ENCODE assay signal across 8 cellular contexts in the genomic region with DNA sequence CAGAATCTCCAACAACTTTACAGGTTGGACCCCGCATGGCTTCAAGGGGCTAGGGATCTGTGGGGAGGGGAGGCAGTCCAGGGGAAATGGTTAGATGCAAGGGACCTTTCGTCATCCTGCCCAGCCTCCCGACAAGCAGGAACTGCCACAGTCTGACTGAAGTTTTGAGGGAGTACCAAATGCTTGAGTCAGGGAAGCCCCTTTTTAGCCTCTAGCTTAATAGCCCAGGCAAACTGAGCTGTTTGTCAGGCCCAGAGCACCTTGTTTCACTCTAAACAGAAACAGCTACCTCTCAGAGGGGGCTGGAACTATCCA. TPM values are rescaled to one million over a fixed set of nuclear protein-coding genes. Genes with fewer than 3 reads are reported as not detected.
DNase-seq lines count a peak whose midpoint lies in the region; ATAC-seq and TF ChIP-seq lines count a peak whose summit lies in the region.

No MANE protein-coding gene starts in this region.

- H3K4me3 Mint-ChIP-seq in neural progenitor cell: peak overlapping the region; percentile 94

- peak overlapping the region; percentile 90 for H3K4me2 ChIP-seq in neural progenitor cell

- H3K9ac ChIP-seq in neural progenitor cell: no peak overlapping the region

- H3K9me3 ChIP-seq in Peyer's patch (no peaks in the 10 kb centered on the region), neural progenitor cell (ENCODE audit: low read depth) (no peaks in the 10 kb centered on the region)
- H3K9me3 ChIP-seq in effector memory CD4-positive, alpha-beta T cell (ENCODE audit: control insufficient read depth, low read length): no peaks in the 10 kb centered on the region

- H3K9me3 Mint-ChIP-seq in neural progenitor cell: no peaks in the 10 kb centered on the region

- no peak for ATAC-seq in GM21390 (IDR thresholded peaks at IDR 0.05; ENCODE audit: unreplicated experiment)

- H3K27ac ChIP-seq in Peyer's patch (peak overlapping the region; percentile 80 to 99 (median 87)), neural progenitor cell (no peak overlapping the region)
- H3K27ac ChIP-seq in effector memory CD4-positive, alpha-beta T cell (ENCODE audit: insufficient read depth, low read length, poor library complexity, severe bottlenecking): peak overlapping the region; percentile 87

- peaks cover 4% of the 10 kb centered on the region for H3K36me3 Mint-ChIP-seq in neural progenitor cell

- H3K36me3 ChIP-seq in Peyer's patch (peaks cover 0 to 16% (median 0%) of the 10 kb centered on the region in 3 donors), neural progenitor cell (no peaks in the 10 kb centered on the region)
- peaks cover 8% of the 10 kb centered on the region for H3K36me3 ChIP-seq in effector memory CD4-positive, alpha-beta T cell (ENCODE audit: control insufficient read depth, insufficient read depth, low read length)

- peaks cover 18% of the 10 kb centered on the region for H3K4me1 Mint-ChIP-seq in neural progenitor cell

- peak; percentile 42 for DNase-seq in NK-92 treated with Interleukin-12 subunit alpha and Interleukin-12 subunit beta, amount 100 ng/mL, for 24 hours (lab: John Stamatoyannopoulos, UW)
- DNase-seq in NK-92 (lab: John Stamatoyannopoulos, UW; ENCODE audit: unreplicated experiment): no peak
- DNase-seq in Peyer's patch: peak in 1 of 3 donors; percentile 49
- peak in 1 of 3 donors; percentile 6 for DNase-seq in effector memory CD4-positive, alpha-beta T cell
- DNase-seq in neural progenitor cell (ENCODE audit: low spot score): no peak
- no peak for DNase-seq in HPDE6-E6E7 (ENCODE audit: extremely low spot score)
- DNase-seq in pons (ENCODE audit: low spot score): no peak

- H3F3A ChIP-seq in neural progenitor cell (ENCODE audit: low read depth): peaks cover 12% of the 10 kb centered on the region

- no peaks in the 10 kb centered on the region for H3K27me3 ChIP-seq in Peyer's patch
- H3K27me3 ChIP-seq in effector memory CD4-positive, alpha-beta T cell (replicated peaks; ENCODE audit: control insufficient read depth, insufficient read depth, low read length, poor library complexity, severe bottlenecking): no peaks in the 10 kb centered on the region
- peaks cover 11% of the 10 kb centered on the region for H3K27me3 ChIP-seq in neural progenitor cell

- H3K27me3 Mint-ChIP-seq in neural progenitor cell (ENCODE audit: insufficient read depth, low read depth): peaks cover 3% of the 10 kb centered on the region

- H4K20me1 ChIP-seq in neural progenitor cell (ENCODE audit: low read depth): no peaks in the 10 kb centered on the region

- H3K4me1 ChIP-seq in Peyer's patch (peaks cover 0 to 26% (median 20%) of the 10 kb centered on the region in 4 donors), neural progenitor cell (peaks cover 5% of the 10 kb centered on the region)
- peaks cover 14% of the 10 kb centered on the region for H3K4me1 ChIP-seq in effector memory CD4-positive, alpha-beta T cell (ENCODE audit: control insufficient read depth, insufficient read depth, low read length, poor library complexity, severe bottlenecking)

- H3K79me2 ChIP-seq in neural progenitor cell (ENCODE audit: low read depth): no peaks in the 10 kb centered on the region

- no peak overlapping the region for H3K27ac Mint-ChIP-seq in neural progenitor cell

- TF ChIP-seq CTCF in Peyer's patch (IDR thresholded peaks at IDR 0.05) (no peak), neural progenitor cell (IDR thresholded peaks at IDR 0.05) (no peak)

- TF ChIP-seq POLR2A in Peyer's patch (IDR thresholded peaks at IDR 0.05): no peak

- no peak overlapping the region for H2AFZ ChIP-seq in neural progenitor cell (replicated peaks)

- H3K4me3 ChIP-seq in Peyer's patch (peak overlapping the region; percentile 58 to 89 (median 82)), neural progenitor cell (peak overlapping the region; percentile 71)
- H3K4me3 ChIP-seq in effector memory CD4-positive, alpha-beta T cell (ENCODE audit: insufficient read depth, low read depth, low read length, poor library complexity, severe bottlenecking): peak overlapping the region; percentile 91

RNA-seq across cellular contexts. Expression of gene TOR3A, which starts 1.1 kb away (rescaled TPM):
- 10 to 100 TPM; 19.2 to 42.9 (median 33.9) TPM for total RNA-seq in Peyer's patch
- total RNA-seq in neural progenitor cell (ENCODE audit: low replicate concordance): 17.3 and 18.2 TPM in 2 replicates

RNA-seq across cellular contexts. Expression of gene FAM20B, which starts 57.3 kb away (rescaled TPM):
- total RNA-seq in Peyer's patch (10 to 100 TPM; 13.8 to 18.8 (median 17.2) TPM), neural progenitor cell (ENCODE audit: low replicate concordance) (29.3 and 33.8 TPM in 2 replicates)
